Comparison of ENCODE assay signal across 8 cellular contexts in genomic region chr9:106878081-106878837, GRCh38. TPM values are rescaled to one million over a fixed set of nuclear protein-coding genes. Genes with fewer than 3 reads are reported as not detected.
DNase-seq lines count a peak whose midpoint lies in the region; ATAC-seq and TF ChIP-seq lines count a peak whose summit lies in the region.

No MANE protein-coding gene starts in this region.

- intact Hi-C loops in prostate gland (cut with DNase I), result no loop called here

- peaks cover 95% of the 10 kb centered on the region for H3K4me1 Mint-ChIP-seq in WTC11

- CTCF ChIA-PET in WTC11 (lab: Charles Lee), result interaction anchor here (0.6 to 1.0 kb wide), 3 partner anchors 14 to 1541 kb away, joined by 3 to 4 read pairs (median 4); partner anchors contain the start of gene ZNF462

- H4K20me1 ChIP-seq in GM23248 (ENCODE audit: insufficient read depth) (no peaks in the 10 kb centered on the region), hepatocyte (ENCODE audit: insufficient read depth, poor library complexity, severe bottlenecking) (peaks cover 39% of the 10 kb centered on the region)

- H3K4me3 Mint-ChIP-seq in WTC11, result peak overlapping the region; percentile 61

- H3K27ac ChIP-seq in GM23248, result peak overlapping the region; percentile 38
- H3K27ac ChIP-seq in hepatocyte, result peak overlapping the region; percentile 68
- peak overlapping the region; percentile 75 to 76 for H3K27ac ChIP-seq in prostate gland

- H3K9me2 ChIP-seq in GM23248 (ENCODE audit: insufficient read depth) (no peaks in the 10 kb centered on the region), hepatocyte (replicated peaks; ENCODE audit: insufficient read depth) (no peaks in the 10 kb centered on the region)

- no peak overlapping the region for H3K9ac ChIP-seq in GM23248

- H3K4me1 ChIP-seq in GM23248 (ENCODE audit: insufficient read depth) (peaks cover 9% of the 10 kb centered on the region; the same call in 1 of the 2 replicates), hepatocyte (ENCODE audit: insufficient read depth) (peaks cover 32% of the 10 kb centered on the region), prostate gland (replicated peaks) (peaks cover 11% of the 10 kb centered on the region)

- H3K36me3 ChIP-seq in GM23248 (ENCODE audit: low read depth) (no peaks in the 10 kb centered on the region), hepatocyte (replicated peaks; ENCODE audit: insufficient read depth, low read depth) (no peaks in the 10 kb centered on the region), prostate gland (no peaks in the 10 kb centered on the region)

- peaks cover 19% of the 10 kb centered on the region for H3K36me3 Mint-ChIP-seq in WTC11

- 0 out of 2 replicates have a peak overlapping the region, but pooled peaks have one; percentile 44 for H2AFZ ChIP-seq in GM23248
- no peak overlapping the region for H2AFZ ChIP-seq in hepatocyte

- in situ Hi-C loops in GM23248 (cut with MboI), result no loop called here

- H3K9me3 Mint-ChIP-seq in WTC11, result no peaks in the 10 kb centered on the region

- peak; percentile 91 for ATAC-seq in WTC11
- ATAC-seq in GM21390 (IDR thresholded peaks at IDR 0.05; ENCODE audit: unreplicated experiment), result no peak

- TF ChIP-seq CTCF in WTC11 (IDR thresholded peaks at IDR 0.05), result no peak
- no peak for TF ChIP-seq CTCF in hepatocyte (IDR thresholded peaks at IDR 0.05; ENCODE audit: poor library complexity)
- TF ChIP-seq CTCF in prostate gland (IDR thresholded peaks at IDR 0.05), result no peak

- 68 to 73% methylated on average over 5 of the region's 5 CpGs for WGBS in GM23248 (ENCODE audit: low coverage in 1 of 2, low lambda C conversion rate in 2 of 2, missing lambda C conversion rate in 2 of 2), 2 experiments
- WGBS in hepatocyte (ENCODE audit: low lambda C conversion rate, missing lambda C conversion rate), result 53% methylated on average over 5 of the region's 5 CpGs
- WGBS in prostate gland, result 61% methylated on average over 5 of the region's 5 CpGs

- no peak for TF ChIP-seq POLR2A in prostate gland (IDR thresholded peaks at IDR 0.05)

- H3K9me3 ChIP-seq in GM23248 (ENCODE audit: low read depth) (no peaks in the 10 kb centered on the region), hepatocyte (ENCODE audit: low read depth) (no peaks in the 10 kb centered on the region), prostate gland (no peaks in the 10 kb centered on the region)

- H3K27me3 Mint-ChIP-seq in WTC11 (ENCODE audit: low read depth), result no peaks in the 10 kb centered on the region

- H3K27ac Mint-ChIP-seq in WTC11, result peak overlapping the region; percentile 92

- no peaks in the 10 kb centered on the region for H3K27me3 ChIP-seq in GM23248 (replicated peaks; ENCODE audit: insufficient read depth)
- H3K27me3 ChIP-seq in hepatocyte, result no peaks in the 10 kb centered on the region
- H3K27me3 ChIP-seq in prostate gland (replicated peaks; ENCODE audit: insufficient read depth), result no peaks in the 10 kb centered on the region

- DNase-seq in GM23248, result no peak
- DNase-seq in WTC11 (ENCODE audit: low spot score), result peak; percentile 32
- DNase-seq in hepatocyte (ENCODE audit: low spot score), result no peak
- no peak for DNase-seq in prostate gland (ENCODE audit: low spot score)
- DNase-seq in DMS153 treated with DMSO at 0.1 percent for 48 hours (lab: John Stamatoyannopoulos, UW; ENCODE audit: unreplicated experiment), result no peak
- DNase-seq in anterior cingulate cortex (lab: John Stamatoyannopoulos, UW), result no peak
- DNase-seq in globus pallidus (ENCODE audit: low spot score), result no peak

- H3K79me2 ChIP-seq in GM23248 (ENCODE audit: insufficient read depth) (peaks cover 4% of the 10 kb centered on the region; the same call in 1 of the 2 replicates), hepatocyte (peaks cover 96% of the 10 kb centered on the region)

- H3K4me2 ChIP-seq in GM23248 (ENCODE audit: unreplicated experiment), result no peak overlapping the region
- peak overlapping the region; percentile 2 for H3K4me2 ChIP-seq in hepatocyte

- POLR2A ChIA-PET in WTC11 (lab: Charles Lee), result interaction anchor here (0.8 to 1.2 kb wide), 4 partner anchors 10 to 19 kb away, joined by 3 to 6 read pairs (median 4); partner anchors contain the start of gene ZNF462

- 0 out of 2 replicates have a peak, but pooled peaks cover 8% of the 10 kb centered on the region for H3F3A ChIP-seq in GM23248 (ENCODE audit: insufficient read depth)

- H3K4me3 ChIP-seq in GM23248, result no peak overlapping the region
- H3K4me3 ChIP-seq in hepatocyte, result no peak overlapping the region
- no peak overlapping the region for H3K4me3 ChIP-seq in prostate gland

TF ChIP-seq in WTC11, 78 proteins besides CTCF, POLR2A, EP300 and RAD21:
- TF ChIP-seq ETV6 (CRISPR knock-in tag; IDR thresholded peaks at IDR 0.05) (peak; percentile 26; the same call in 1 of the 2 replicates), OVOL2 (CRISPR knock-in tag; IDR thresholded peaks at IDR 0.05; ENCODE audit: borderline replicate concordance) (no peak), TEAD4 (CRISPR knock-in tag; IDR thresholded peaks at IDR 0.05) (no peak), SP1 (CRISPR knock-in tag; conservative IDR thresholded peaks at IDR 0.05) (no peak), ELF4 (CRISPR knock-in tag; IDR thresholded peaks at IDR 0.05; ENCODE audit: low read depth) (no peak), ATF3 (CRISPR knock-in tag; conservative IDR thresholded peaks at IDR 0.05) (no peak), CREB1 (CRISPR knock-in tag; IDR thresholded peaks at IDR 0.05) (no peak), TEAD1 (CRISPR knock-in tag; IDR thresholded peaks at IDR 0.05) (peak; percentile 36; the same call in 1 of the 2 replicates), GRHL2 (CRISPR knock-in tag; IDR thresholded peaks at IDR 0.05; ENCODE audit: insufficient replicate concordance, severe bottlenecking) (no peak), NFE2L1 (CRISPR knock-in tag; IDR thresholded peaks at IDR 0.05) (no peak), RELA (CRISPR knock-in tag; IDR thresholded peaks at IDR 0.05; ENCODE audit: borderline replicate concordance) (no peak), KAT7 (CRISPR knock-in tag; IDR thresholded peaks at IDR 0.05; ENCODE audit: borderline replicate concordance) (0 out of 2 replicates have a peak, but pooled peaks have one; percentile 63), ZNF121 (CRISPR knock-in tag; IDR thresholded peaks at IDR 0.05) (no peak), JAZF1 (CRISPR knock-in tag; IDR thresholded peaks at IDR 0.05) (no peak), FOXK1 (CRISPR knock-in tag; IDR thresholded peaks at IDR 0.05) (peak; percentile 43; the same call in 1 of the 2 replicates), JUN (CRISPR knock-in tag; IDR thresholded peaks at IDR 0.05) (no peak)

RNA-seq across cellular contexts. Expression of gene ZNF462, which starts 15.3 kb away (rescaled TPM):
- 2.5 and 5.0 TPM in 2 replicates for total RNA-seq in GM23248 (2014; rRNA removed; shearing (Covaris generic))
- polyA plus RNA-seq in GM23248 (2016; fragmentation: Nextera tagmentation; extraction: Ambion mirVana) (1.1 and 1.5 TPM in 2 replicates), hepatocyte (7.8 and 8.6 TPM in 2 replicates)
- total RNA-seq in WTC11 (2021) (101 to 121 TPM (median 103 TPM) in 3 replicates), hepatocyte (13.8 and 27.5 TPM in 2 replicates), prostate gland (10 to 100 TPM; 41.4 to 54.4 TPM)
